13 cellular contexts compared by ENCODE assay signal in genomic region chr2:160207271-160207670, GRCh38. TPM values are rescaled to one million over a fixed set of nuclear protein-coding genes. Genes with fewer than 3 reads are reported as not detected.
DNase-seq lines count a peak whose midpoint lies in the region; ATAC-seq and TF ChIP-seq lines count a peak whose summit lies in the region.
"Had no signal": no experiment of that assay in that cellular context is flagged by ENCODE, and none has a peak within 500 bp of the region (broad histone marks: within the 10 kb centered on the region; RNA-seq: fewer than 3 reads in every experiment).

No MANE protein-coding gene starts in this region.

- H3K27ac ChIP-seq in epithelial cell of prostate, result peak overlapping the region; percentile 89

- no peak for TF ChIP-seq CTCF in progenitor cell of endocrine pancreas (IDR thresholded peaks at IDR 0.05; ENCODE audit: unreplicated experiment)

- peak overlapping the region; percentile 21 for H3K27ac Mint-ChIP-seq in activated naive CD8-positive, alpha-beta T cell treated with anti-CD3 and anti-CD28 coated beads, Interleukin-2, amount 50 U/mL, for 24 hours
- no peak overlapping the region for H3K27ac Mint-ChIP-seq in activated naive CD8-positive, alpha-beta T cell treated with anti-CD3 and anti-CD28 coated beads for 36 hours
- H3K27ac Mint-ChIP-seq in progenitor cell of endocrine pancreas, result peak overlapping the region; percentile 33

- no peak for ATAC-seq in activated naive CD8-positive, alpha-beta T cell treated with anti-CD3 and anti-CD28 coated beads, Interleukin-2, amount 50 U/mL, for 24 hours

- peaks cover 3% of the 10 kb centered on the region for H3K27me3 Mint-ChIP-seq in activated naive CD8-positive, alpha-beta T cell treated with anti-CD3 and anti-CD28 coated beads, Interleukin-2, amount 50 U/mL, for 24 hours
- peaks cover 4% of the 10 kb centered on the region for H3K27me3 Mint-ChIP-seq in activated naive CD8-positive, alpha-beta T cell treated with anti-CD3 and anti-CD28 coated beads for 36 hours
- H3K27me3 Mint-ChIP-seq in progenitor cell of endocrine pancreas, result no peaks in the 10 kb centered on the region

- no peaks in the 10 kb centered on the region for H3K9me3 Mint-ChIP-seq in activated naive CD8-positive, alpha-beta T cell treated with anti-CD3 and anti-CD28 coated beads, Interleukin-2, amount 50 U/mL, for 24 hours
- H3K9me3 Mint-ChIP-seq in activated naive CD8-positive, alpha-beta T cell treated with anti-CD3 and anti-CD28 coated beads for 36 hours, result peaks cover 2% of the 10 kb centered on the region
- H3K9me3 Mint-ChIP-seq in progenitor cell of endocrine pancreas (ENCODE audit: low read depth), result no peaks in the 10 kb centered on the region

- no peaks in the 10 kb centered on the region for H3K36me3 Mint-ChIP-seq in activated naive CD8-positive, alpha-beta T cell treated with anti-CD3 and anti-CD28 coated beads, Interleukin-2, amount 50 U/mL, for 24 hours (ENCODE audit: low read depth)
- H3K36me3 Mint-ChIP-seq in activated naive CD8-positive, alpha-beta T cell treated with anti-CD3 and anti-CD28 coated beads for 36 hours, result no peaks in the 10 kb centered on the region
- H3K36me3 Mint-ChIP-seq in progenitor cell of endocrine pancreas (ENCODE audit: insufficient read depth), result no peaks in the 10 kb centered on the region

- H3K4me3 Mint-ChIP-seq in activated naive CD8-positive, alpha-beta T cell treated with anti-CD3 and anti-CD28 coated beads, Interleukin-2, amount 50 U/mL, for 24 hours, result no peak overlapping the region
- no peak overlapping the region for H3K4me3 Mint-ChIP-seq in activated naive CD8-positive, alpha-beta T cell treated with anti-CD3 and anti-CD28 coated beads for 36 hours
- H3K4me3 Mint-ChIP-seq in progenitor cell of endocrine pancreas (ENCODE audit: low read depth), result no peak overlapping the region

- no peak for DNase-seq in activated naive CD8-positive, alpha-beta T cell treated with anti-CD3 and anti-CD28 coated beads, Interleukin-2, amount 50 U/mL, for 24 hours
- no peak for DNase-seq in activated naive CD8-positive, alpha-beta T cell treated with anti-CD3 and anti-CD28 coated beads for 36 hours
- no peak for DNase-seq in epithelial cell of prostate (ENCODE audit: low read depth, low spot score)
- DNase-seq in progenitor cell of endocrine pancreas (ENCODE audit: low spot score, unreplicated experiment), result no peak
- DNase-seq in germinal center (ENCODE audit: low spot score), result no peak
- no peak for DNase-seq in superior temporal gyrus (ENCODE audit: extremely low spot score)
- DNase-seq in hypothalamus (lab: John Stamatoyannopoulos, UW), result no peak
- DNase-seq in NAMALWA (ENCODE audit: low spot score), result no peak
- DNase-seq: activated naive CD4-positive, alpha-beta T cell treated with anti-CD3 and anti-CD28 coated beads, Interleukin-2, amount 50 U/mL, for 16 hours; posterior cingulate gyrus; stimulated activated CD4-positive, alpha-beta T cell treated with anti-CD3 and anti-CD28 coated beads, Interleukin-4, amount 100 ng/mL, for 4 hours had no signal

- H3K4me1 Mint-ChIP-seq in activated naive CD8-positive, alpha-beta T cell treated with anti-CD3 and anti-CD28 coated beads, Interleukin-2, amount 50 U/mL, for 24 hours, result peaks cover 40% of the 10 kb centered on the region
- H3K4me1 Mint-ChIP-seq in activated naive CD8-positive, alpha-beta T cell treated with anti-CD3 and anti-CD28 coated beads for 36 hours, result peaks cover 19% of the 10 kb centered on the region
- H3K4me1 Mint-ChIP-seq in progenitor cell of endocrine pancreas (ENCODE audit: low read depth), result peaks cover 27% of the 10 kb centered on the region

RNA-seq across cellular contexts. Expression of gene ITGB6, which starts 7.2 kb away (rescaled TPM):
- not detected for total RNA-seq in activated naive CD8-positive, alpha-beta T cell treated with anti-CD3 and anti-CD28 coated beads for 36 hours
- total RNA-seq in progenitor cell of endocrine pancreas, result 6.7 and 7.0 TPM in 2 replicates
- total RNA-seq: H1, lung microvascular endothelial cell had no signal
